11 cellular contexts compared by ENCODE assay signal in genomic region chr19:741506-742131, GRCh38. TPM values are rescaled to one million over a fixed set of nuclear protein-coding genes. Genes with fewer than 3 reads are reported as not detected.
DNase-seq lines count a peak whose midpoint lies in the region; ATAC-seq, FAIRE-seq and TF ChIP-seq lines count a peak whose summit lies in the region.
"Had no signal": no experiment of that assay in that cellular context is flagged by ENCODE, and none has a peak within 500 bp of the region (broad histone marks: within the 10 kb centered on the region; RNA-seq: fewer than 3 reads in every experiment).

No MANE protein-coding gene starts in this region.

- H4K91ac ChIP-seq in H9 (ENCODE audit: insufficient read length, low read depth, low read length): no peak overlapping the region

- no peak overlapping the region for H3K4ac ChIP-seq in H9 (ENCODE audit: low read depth, low read length)

- no peaks in the 10 kb centered on the region for H3K27me3 ChIP-seq in H9 (ENCODE audit: insufficient read depth, low read length)
- no peaks in the 10 kb centered on the region for H3K27me3 ChIP-seq in naive thymus-derived CD4-positive, alpha-beta T cell (ENCODE audit: control insufficient read depth in 2 of 2, insufficient read depth in 2 of 2, low read length in 2 of 2)
- no peaks in the 10 kb centered on the region for H3K27me3 ChIP-seq in right cardiac atrium (ENCODE audit: control insufficient read depth, insufficient read depth)

- no peak overlapping the region for H3K4me2 ChIP-seq in H9 (ENCODE audit: insufficient read depth, insufficient read length, low read length)

- H3K79me2 ChIP-seq in H9 (ENCODE audit: insufficient read depth, low read length): no peaks in the 10 kb centered on the region

- TF ChIP-seq CTCF in H9 (conservative IDR thresholded peaks at IDR 0.05): peak; percentile 67

- H3K36me3 Mint-ChIP-seq in H9 (ENCODE audit: insufficient read depth in 1 of 3, low read depth in 3 of 3): peaks cover 0 to 11% (median 2%) of the 10 kb centered on the region in 3 experiments; a peak in 4 of 7 replicates
- no peaks in the 10 kb centered on the region for H3K36me3 Mint-ChIP-seq in naive thymus-derived CD4-positive, alpha-beta T cell
- H3K36me3 Mint-ChIP-seq: CD14-positive monocyte had no signal

- H4K20me1 ChIP-seq in H9 (ENCODE audit: control insufficient read depth, insufficient read depth, insufficient read length): no peaks in the 10 kb centered on the region

- H3K9me3 Mint-ChIP-seq in H9: peaks cover 10 to 12% of the 10 kb centered on the region in 2 experiments; a peak in 4 of 5 replicates
- peaks cover 0 to 12% (median 3%) of the 10 kb centered on the region in 11 donors for H3K9me3 Mint-ChIP-seq in naive thymus-derived CD4-positive, alpha-beta T cell

- H3K23me2 ChIP-seq in H9 (ENCODE audit: insufficient read length, low read depth, low read length, poor library complexity, severe bottlenecking): no peaks in the 10 kb centered on the region

- H3T11ph ChIP-seq in H9 (ENCODE audit: low read length): no peak overlapping the region

- H3K14ac ChIP-seq in H9 (ENCODE audit: insufficient read depth, low read length): no peak overlapping the region

- ATAC-seq in naive thymus-derived CD4-positive, alpha-beta T cell: peak; percentile 20
- ATAC-seq in right cardiac atrium (no peak), HG03457 (IDR thresholded peaks at IDR 0.05; ENCODE audit: unreplicated experiment) (no peak)
- ATAC-seq: left colon had no signal

- CTCF ChIA-PET in naive thymus-derived CD4-positive, alpha-beta T cell (lab: Charles Lee): no interaction called here

- H3K23ac ChIP-seq in H9 (ENCODE audit: insufficient read length, low read depth, low read length): no peak overlapping the region

- H3K36me3 ChIP-seq in naive thymus-derived CD4-positive, alpha-beta T cell (ENCODE audit: control insufficient read depth in 2 of 3, insufficient read depth in 3 of 3, low read length in 3 of 3): no peaks in the 10 kb centered on the region

- no peak overlapping the region for H2AFZ ChIP-seq in H9 (ENCODE audit: low read length)

- H3K27ac ChIP-seq in H9 (ENCODE audit: insufficient read length, low read depth, low read length): no peak overlapping the region
- H3K27ac ChIP-seq in naive thymus-derived CD4-positive, alpha-beta T cell (ENCODE audit: low read depth, low read length): no peak overlapping the region
- no peak overlapping the region for H3K27ac ChIP-seq in right cardiac atrium (ENCODE audit: low read length)

- peaks cover 4% of the 10 kb centered on the region for H3K27me3 Mint-ChIP-seq in H9 (ENCODE audit: low read depth)
- H3K27me3 Mint-ChIP-seq in naive thymus-derived CD4-positive, alpha-beta T cell: peaks cover 0 to 8% (median 0%) of the 10 kb centered on the region in 5 donors

- H2BK20ac ChIP-seq in H9 (ENCODE audit: low read depth, low read length, poor library complexity, severe bottlenecking): no peak overlapping the region

- FAIRE-seq in H54 (lab: Jason Lieb, UNC): no peak

- no peaks in the 10 kb centered on the region for H3K79me1 ChIP-seq in H9 (ENCODE audit: insufficient read depth, low read depth, low read length, poor library complexity, severe bottlenecking)

- peak; percentile 51 for DNase-seq in NK-92 treated with Interleukin-12 subunit alpha and Interleukin-12 subunit beta, amount 100 ng/mL, for 24 hours (lab: John Stamatoyannopoulos, UW)
- DNase-seq in NK-92 (lab: John Stamatoyannopoulos, UW; ENCODE audit: unreplicated experiment) (no peak), H9 (peak; percentile 65), SKM-1 treated with dmso at 0.1 percent for 144 hours (lab: John Stamatoyannopoulos, UW; ENCODE audit: unreplicated experiment) (peak; percentile 69), H54 (ENCODE audit: insufficient read length, low spot score) (no peak), right cardiac atrium (no peak)
- peak in 2 of 9 donors; percentile 16 to 28 for DNase-seq in naive thymus-derived CD4-positive, alpha-beta T cell
- DNase-seq: effector CD4-positive, alpha-beta T cell had no signal

- intact Hi-C loops in naive thymus-derived CD4-positive, alpha-beta T cell (cut with micrococcal nuclease): no loop called here
- intact Hi-C loops in right cardiac atrium (cut with DNase I): no loop called here

- POLR2A ChIA-PET in naive thymus-derived CD4-positive, alpha-beta T cell (lab: Charles Lee): no interaction called here

- H3K18ac ChIP-seq in H9 (ENCODE audit: insufficient read length, low read depth, low read length): no peak overlapping the region

- WGBS in H9 (ENCODE audit: extremely low coverage, insufficient read length, low lambda C conversion rate): no CpG with 5 or more reads among the region's 19 CpGs
- WGBS in right cardiac atrium: 82% methylated on average over 18 of the region's 19 CpGs

- no peak overlapping the region for H2BK120ac ChIP-seq in H9 (ENCODE audit: low read depth, low read length, poor library complexity, severe bottlenecking)

- no peak overlapping the region for H2BK15ac ChIP-seq in H9 (ENCODE audit: low read depth, low read length)

- no peak overlapping the region for H2BK12ac ChIP-seq in H9 (ENCODE audit: insufficient read length, low read depth, low read length)

- no peak overlapping the region for H4K8ac ChIP-seq in H9 (replicated peaks; ENCODE audit: insufficient read length, low read depth, low read length)

- H3K4me1 ChIP-seq in H9 (ENCODE audit: insufficient read depth, low read length): no peaks in the 10 kb centered on the region
- no peaks in the 10 kb centered on the region for H3K4me1 ChIP-seq in naive thymus-derived CD4-positive, alpha-beta T cell (ENCODE audit: control insufficient read depth in 2 of 2, insufficient read depth in 2 of 2, low read length in 2 of 2)
- H3K4me1 ChIP-seq in right cardiac atrium (ENCODE audit: control insufficient read depth, insufficient read depth, low read length): no peaks in the 10 kb centered on the region

- H3K4me3 ChIP-seq in naive thymus-derived CD4-positive, alpha-beta T cell (ENCODE audit: low read length): no peak overlapping the region
- H3K4me3 ChIP-seq in right cardiac atrium (ENCODE audit: low read length): no peak overlapping the region

- H3K27ac Mint-ChIP-seq in H9: no peak overlapping the region
- no peak overlapping the region for H3K27ac Mint-ChIP-seq in naive thymus-derived CD4-positive, alpha-beta T cell

- no peak for TF ChIP-seq POLR2A in H54 (IDR thresholded peaks at IDR 0.05; ENCODE audit: low read depth, low read length)

- H3K9me3 ChIP-seq in H9 (ENCODE audit: control insufficient read depth, low read depth, low read length): no peaks in the 10 kb centered on the region
- H3K9me3 ChIP-seq in naive thymus-derived CD4-positive, alpha-beta T cell (ENCODE audit: control insufficient read depth in 2 of 3, low read length in 3 of 3): no peaks in the 10 kb centered on the region
- H3K9me3 ChIP-seq in right cardiac atrium (ENCODE audit: control insufficient read depth, low read length): no peaks in the 10 kb centered on the region

- H3K4me3 Mint-ChIP-seq in H9: 0 out of 5 replicates have a peak overlapping the region, but pooled peaks of 1 of the 2 experiments have one; percentile 58
- H3K4me3 Mint-ChIP-seq in naive thymus-derived CD4-positive, alpha-beta T cell: no peak overlapping the region
- H3K4me3 Mint-ChIP-seq: CD14-positive monocyte had no signal

- H3K4me1 Mint-ChIP-seq in H9: no peaks in the 10 kb centered on the region
- no peaks in the 10 kb centered on the region for H3K4me1 Mint-ChIP-seq in naive thymus-derived CD4-positive, alpha-beta T cell
- H3K4me1 Mint-ChIP-seq: CD14-positive monocyte had no signal

- no peak overlapping the region for H2AK5ac ChIP-seq in H9 (ENCODE audit: insufficient read length, low read length)

- no peak overlapping the region for H3K56ac ChIP-seq in H9 (ENCODE audit: insufficient read length, low read depth, low read length)

- H4K5ac ChIP-seq in H9 (ENCODE audit: insufficient read length, low read depth, low read length): no peak overlapping the region

- H2BK5ac ChIP-seq in H9 (ENCODE audit: insufficient read length, low read length): no peak overlapping the region

- H3K9ac ChIP-seq in H9 (ENCODE audit: extremely low read depth, insufficient read length, low read length): no peak overlapping the region

RNA-seq across cellular contexts. Expression of gene MISP, which starts 9.3 kb away (rescaled TPM):
- total RNA-seq in H9 (2021) (0.44 and 0.83 TPM in 2 replicates), right cardiac atrium (under 1 TPM in 1 of 4 donors, not detected in 3; 0.22 TPM)
- total RNA-seq in naive thymus-derived CD4-positive, alpha-beta T cell: not detected
- not detected for polyA plus RNA-seq in naive thymus-derived CD4-positive, alpha-beta T cell
- polyA plus RNA-seq in right cardiac atrium: 0.02 TPM
- polyA plus RNA-seq: CD14-positive monocyte had no signal

RNA-seq across cellular contexts. Expression of gene PALM, which starts 32.9 kb away (rescaled TPM):
- total RNA-seq in H9 (2021) (18.5 and 23.6 TPM in 2 replicates), right cardiac atrium (10 to 100 TPM; 34.9 to 84.9 (median 46.9) TPM)
- total RNA-seq in naive thymus-derived CD4-positive, alpha-beta T cell: 1 to 10 TPM in 1 of 5 experiments, not detected in 4; 1.0 TPM
- polyA plus RNA-seq in naive thymus-derived CD4-positive, alpha-beta T cell: not detected
- polyA plus RNA-seq in right cardiac atrium: 30.3 TPM
- polyA plus RNA-seq: CD14-positive monocyte had no signal

RNA-seq across cellular contexts. Expression of gene PRSS57, which starts 46.4 kb away (rescaled TPM):
- total RNA-seq in H9 (2021) (0.22 TPM in 1 of 2 replicates, not detected in the other), right cardiac atrium (not detected)
- total RNA-seq in naive thymus-derived CD4-positive, alpha-beta T cell: 1 to 10 TPM in 1 of 5 experiments, under 1 TPM in 1, not detected in 3; 0.27 to 2.1 TPM
- polyA plus RNA-seq in naive thymus-derived CD4-positive, alpha-beta T cell: not detected
- polyA plus RNA-seq in right cardiac atrium: not detected
- total RNA-seq: left colon had no signal

RNA-seq across cellular contexts. Expression of gene PTBP1, which starts 55.6 kb away (rescaled TPM):
- 712 and 748 TPM in 2 replicates for total RNA-seq in H9 (2021)
- 100 to 1,000 TPM; 313 to 524 (median 326) TPM for total RNA-seq in naive thymus-derived CD4-positive, alpha-beta T cell
- 100 to 1,000 TPM; 113 to 227 TPM for polyA plus RNA-seq in naive thymus-derived CD4-positive, alpha-beta T cell
- 100 to 1,000 TPM in 1 of 4 donors, 10 to 100 TPM in 3; 67.5 to 119 (median 82.3) TPM for total RNA-seq in right cardiac atrium
- 42.9 TPM for polyA plus RNA-seq in right cardiac atrium

Comparison
In these comparisons a context has a peak if more than half of its experiments do, and no peak if none do; other contexts are left out.
1. DNase-seq: peak in NK-92 treated with Interleukin-12 subunit alpha and Interleukin-12 subunit beta, amount 100 ng/mL, for 24 hours (single experiment), H9 (single experiment) and SKM-1 treated with dmso at 0.1 percent for 144 hours (single experiment); none in NK-92 (single experiment), H54 (single experiment) and right cardiac atrium (0 of 3).